33 cellular contexts compared by ENCODE assay signal in the genomic region with DNA sequence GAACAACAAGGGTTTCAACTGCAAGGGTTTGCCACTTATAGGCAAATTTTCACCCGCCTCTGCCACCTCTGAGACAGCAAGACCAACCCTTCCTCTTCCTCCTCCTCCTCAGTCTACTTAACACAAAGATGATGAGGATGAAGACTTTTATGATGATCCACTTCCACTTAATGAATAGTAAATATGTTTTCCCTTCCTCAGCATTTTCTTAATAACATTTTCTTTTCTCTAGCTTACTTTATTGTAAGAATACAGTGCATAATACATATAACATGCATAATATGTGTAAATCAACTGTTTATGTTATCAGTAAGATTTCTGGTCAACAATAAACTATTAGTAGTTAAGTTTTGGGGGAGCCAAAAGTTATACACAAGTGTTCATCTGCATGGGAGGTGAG.
"Had no signal": no experiment of that assay in that cellular context is flagged by ENCODE, and none has a peak within 500 bp of the region (broad histone marks: within the 10 kb centered on the region; RNA-seq: fewer than 3 reads in every experiment).

No MANE protein-coding gene starts in this region.

- H3K9me3 ChIP-seq: adrenal gland, body of pancreas, breast epithelium had no signal

- H3K36me3 ChIP-seq: adrenal gland, brain microvascular endothelial cell, breast epithelium had no signal

- ATAC-seq: activated CD8-positive, alpha-beta T cell treated with anti-CD3 and anti-CD28 coated beads for 36 hours; activated naive CD4-positive, alpha-beta T cell treated with anti-CD3 and anti-CD28 coated beads, Interleukin-2, amount 50 U/mL, for 72 hours; activated T-cell treated with anti-CD3 and anti-CD28 coated beads, Interleukin-2, amount 50 U/mL, for 4 hours; activated T-cell treated with anti-CD3 and anti-CD28 coated beads, Interleukin-2, amount 50 U/mL, for 72 hours; activated T-helper 17 cell treated with anti-CD3 and anti-CD28 coated beads, Interleukin-2, amount 50 U/mL, for 72 hours; body of pancreas had no signal

- FAIRE-seq: astrocyte, TTC549 had no signal

- H3K4me3 ChIP-seq: adrenal gland, body of pancreas, breast epithelium had no signal

- H3K27ac ChIP-seq: adrenal gland, body of pancreas, brain microvascular endothelial cell, breast epithelium, VCaP had no signal

- H3K4me1 ChIP-seq: adrenal gland, body of pancreas, breast epithelium had no signal

- H3K27me3 ChIP-seq: adrenal gland, body of pancreas, brain microvascular endothelial cell, breast epithelium had no signal

- DNase-seq: activated B cell treated with CpG ODN at 0.5 μM for 24 hours; activated CD4-positive, alpha-beta memory T cell treated with anti-CD3 and anti-CD28 coated beads for 36 hours; activated CD4-positive, alpha-beta T cell treated with anti-CD3 and anti-CD28 coated beads for 4 hours; activated CD4-positive, alpha-beta T cell treated with anti-CD3 and anti-CD28 coated beads, Interleukin-2, amount 10 ng/mL, durations not matched to agents 24 days and 14 days; activated CD4-positive, alpha-beta T cell treated with anti-CD3 and anti-CD28 coated beads, Interleukin-2, amount 50 U/mL, for 1 hour; activated CD4-positive, alpha-beta T cell treated with anti-CD3 and anti-CD28 coated beads, Interleukin-2, amount 50 U/mL, for 4 hours; activated CD4-positive, CD25-positive, alpha-beta regulatory T cell treated with anti-CD3 and anti-CD28 coated beads, Interleukin-2, amount 50 U/mL, for 72 hours; activated CD8-positive, alpha-beta memory T cell treated with anti-CD3 and anti-CD28 coated beads, Interleukin-2, amount 50 U/mL, for 4 hours; activated CD8-positive, alpha-beta T cell treated with anti-CD3 and anti-CD28 coated beads for 36 hours; activated effector memory CD4-positive, alpha-beta T cell treated with anti-CD3 and anti-CD28 coated beads, Interleukin-2, amount 50 U/mL, for 16 hours; activated gamma-delta T cell treated with Interleukin-2 at 50 U/mL for 16 hours; activated naive CD4-positive, alpha-beta T cell; activated naive CD4-positive, alpha-beta T cell treated with anti-CD3 and anti-CD28 coated beads for 36 hours; activated naive CD4-positive, alpha-beta T cell treated with anti-CD3 and anti-CD28 coated beads, Interleukin-2, amount 50 U/mL, for 16 hours; activated naive CD8-positive, alpha-beta T cell treated with anti-CD3 and anti-CD28 coated beads for 36 hours; activated T-cell treated with anti-CD3 and anti-CD28 coated beads for 4 hours; activated T-cell treated with anti-CD3 and anti-CD28 coated beads, Interleukin-2, amount 50 U/mL, for 1 hour; activated T-cell treated with anti-CD3 and anti-CD28 coated beads, Interleukin-2, amount 50 U/mL, for 4 hours; activated T-cell treated with anti-CD3 and anti-CD28 coated beads, Interleukin-2, amount 50 U/mL, for 72 hours; adrenal gland; amniotic stem cell; aorta; body of pancreas; brain microvascular endothelial cell; central memory CD4-positive, alpha-beta T cell; T-helper 2 cell; T-helper 9 cell had no signal
